22 cellular contexts compared by ENCODE assay signal in the genomic region with DNA sequence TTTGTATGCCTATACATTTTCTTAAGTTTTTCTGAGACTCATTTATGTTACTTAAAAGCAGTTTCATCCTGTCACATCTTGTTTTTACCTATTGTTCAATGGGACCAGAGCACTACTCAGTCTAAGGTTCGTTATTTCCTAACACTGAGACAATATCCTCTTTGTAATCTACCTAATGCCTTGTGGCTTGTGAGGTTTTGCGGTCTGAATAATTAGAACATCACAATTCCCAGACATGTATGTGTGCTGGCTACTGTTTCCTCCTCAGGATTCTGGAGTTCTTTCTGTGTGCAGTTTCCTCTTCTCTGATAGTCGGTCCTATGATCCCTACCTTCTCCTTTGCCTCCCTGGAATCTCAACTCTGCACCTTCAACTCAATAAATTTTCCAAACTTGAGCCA.
DNase-seq lines count a peak whose midpoint lies in the region; ATAC-seq and TF ChIP-seq lines count a peak whose summit lies in the region.
"Had no signal": no experiment of that assay in that cellular context is flagged by ENCODE, and none has a peak within 500 bp of the region (broad histone marks: within the 10 kb centered on the region; RNA-seq: fewer than 3 reads in every experiment).

No MANE protein-coding gene starts in this region.

- H3K9me3 ChIP-seq in osteoblast (ENCODE audit: low read depth, low read length), result peaks cover 4% of the 10 kb centered on the region
- H3K9me3 ChIP-seq: vagina had no signal

- H3K36me3 ChIP-seq in osteoblast (ENCODE audit: insufficient read depth, low read length), result no peaks in the 10 kb centered on the region
- H3K36me3 ChIP-seq: vagina had no signal

- H2AFZ ChIP-seq in osteoblast (ENCODE audit: low read length), result no peak overlapping the region

- no peaks in the 10 kb centered on the region for H3K4me1 ChIP-seq in osteoblast (ENCODE audit: insufficient read depth, low read length)
- H3K4me1 ChIP-seq: vagina had no signal

- H3K4me2 ChIP-seq in osteoblast (ENCODE audit: insufficient read depth, low read length), result no peak overlapping the region
- H3K4me2 ChIP-seq: smooth muscle cell had no signal

- H3K79me2 ChIP-seq in osteoblast (ENCODE audit: insufficient read depth, low read length), result no peaks in the 10 kb centered on the region

- ATAC-seq in HG03280 (IDR thresholded peaks at IDR 0.05; ENCODE audit: unreplicated experiment), result no peak
- ATAC-seq: activated CD8-positive, alpha-beta memory T cell treated with anti-CD3 and anti-CD28 coated beads, Interleukin-2, amount 10 ng/mL, durations not matched to agents 7 days and 5 days; activated naive CD4-positive, alpha-beta T cell treated with anti-CD3 and anti-CD28 coated beads, Interleukin-2, amount 50 U/mL, for 72 hours; K562; stimulated activated memory B cell treated with anti-CD40 and anti-IgM and Interleukin-4, amounts not matched to agents 10 μg/mL and 1 μg/mL and 100 μg/mL, for 72 hours had no signal

- no peaks in the 10 kb centered on the region for H4K20me1 ChIP-seq in osteoblast (ENCODE audit: insufficient read depth, low read length)

- no peak for TF ChIP-seq CTCF in osteoblast (IDR thresholded peaks at IDR 0.05; ENCODE audit: extremely low read depth, low read depth, low read length)

- DNase-seq in H4 (ENCODE audit: low spot score), result peak; percentile 42
- DNase-seq in NCI-H1048 (lab: John Stamatoyannopoulos, UW), result peak; percentile 27
- peak; percentile 0 for DNase-seq in amniotic epithelial cell (ENCODE audit: low read depth)
- DNase-seq in left kidney (ENCODE audit: low read depth, low spot score), result peak; percentile 47
- DNase-seq in osteoblast (ENCODE audit: insufficient read length, low spot score, missing footprints), result no peak
- DNase-seq in NCI-H510A (lab: John Stamatoyannopoulos, UW), result no peak
- DNase-seq: activated CD4-positive, alpha-beta T cell treated with anti-CD3 and anti-CD28 coated beads, Interleukin-2, amount 10 ng/mL, durations not matched to agents 7 days and 5 days; activated CD8-positive, alpha-beta memory T cell treated with anti-CD3 and anti-CD28 coated beads, Interleukin-2, amount 10 ng/mL, durations not matched to agents 7 days and 5 days; CD4-positive, CD25-positive, alpha-beta regulatory T cell; H9; hippocampal formation; MM.1S; NCI-H2081; NCI-H510A treated with DMSO at 0.1 percent for 48 hours; Right ventricle myocardium superior had no signal

- no peak overlapping the region for H3K4me3 ChIP-seq in osteoblast (ENCODE audit: insufficient read depth, low read length)
- H3K4me3 ChIP-seq: K562, lung, smooth muscle cell, vagina had no signal

- no peak overlapping the region for H3K27ac ChIP-seq in osteoblast (ENCODE audit: low read depth, low read length)
- H3K27ac ChIP-seq: vagina had no signal

- H3K27me3 ChIP-seq in osteoblast (ENCODE audit: insufficient read depth, low read length), result no peaks in the 10 kb centered on the region
- H3K27me3 ChIP-seq: vagina had no signal

Comparison
In these comparisons a context has a peak if more than half of its experiments do, and no peak if none do; other contexts are left out.
1. DNase-seq: peak in H4 (single experiment), NCI-H1048 (single experiment), amniotic epithelial cell (single experiment) and left kidney (single experiment); none in osteoblast (single experiment) and NCI-H510A (single experiment).